Comparison of ENCODE assay signal across 9 cellular contexts in the genomic region with DNA sequence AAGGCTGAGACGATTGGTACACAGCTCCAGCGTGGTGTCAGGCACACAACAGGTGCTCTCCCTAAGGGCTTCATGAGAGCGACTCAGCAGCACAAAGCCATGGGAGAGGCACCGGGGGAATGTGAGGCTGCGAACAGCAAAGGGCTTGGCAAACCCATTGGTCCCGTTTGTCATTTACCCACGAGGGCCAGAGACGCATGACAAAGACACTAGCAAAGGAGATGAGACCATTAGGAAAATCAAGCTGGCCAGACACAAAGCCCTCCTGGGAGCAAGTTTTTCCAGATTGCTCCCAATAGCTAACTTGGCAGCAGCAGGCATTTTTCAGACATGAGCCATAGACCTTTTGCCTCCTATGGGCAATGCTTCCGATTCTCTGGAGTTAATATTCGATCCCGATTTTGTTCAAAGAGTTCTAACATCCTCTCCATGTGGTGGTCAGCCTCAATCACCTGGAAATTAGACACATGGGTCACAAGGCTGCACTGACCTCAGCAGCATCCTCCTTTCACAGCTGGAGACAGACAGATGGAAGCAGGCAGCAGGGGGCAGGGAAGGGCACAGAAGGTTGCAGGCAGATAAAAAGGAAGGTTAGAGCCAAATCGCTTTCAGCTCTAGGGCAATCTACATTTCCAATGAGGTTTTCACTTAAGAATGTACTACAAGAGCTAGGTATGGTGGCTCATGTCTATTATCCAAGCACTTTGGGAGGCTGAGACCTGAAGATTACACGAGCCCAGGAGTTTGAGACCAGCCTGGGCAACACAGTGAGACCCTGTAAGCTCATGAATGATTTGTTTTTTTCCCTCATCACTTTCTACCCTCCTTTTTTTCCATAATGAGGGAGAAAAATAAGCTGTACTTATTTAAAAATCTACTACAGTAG. TPM values are rescaled to one million over a fixed set of nuclear protein-coding genes. Genes with fewer than 3 reads are reported as not detected.
DNase-seq lines count a peak whose midpoint lies in the region; ATAC-seq and TF ChIP-seq lines count a peak whose summit lies in the region.
"Had no signal": no experiment of that assay in that cellular context is flagged by ENCODE, and none has a peak within 500 bp of the region (broad histone marks: within the 10 kb centered on the region; RNA-seq: fewer than 3 reads in every experiment).

No MANE protein-coding gene starts in this region.

- H3K27me3 ChIP-seq in BJ (ENCODE audit: control insufficient read depth, insufficient read depth, low read length) = no peaks in the 10 kb centered on the region

- TF ChIP-seq CTCF in BJ (IDR thresholded peaks at IDR 0.05; ENCODE audit: insufficient read depth, low read depth, low read length) = 0 out of 2 replicates have a peak, but pooled peaks have one; percentile 5

- no peak overlapping the region for H3K4me3 ChIP-seq in BJ (ENCODE audit: low read depth, low read length)

- H3K36me3 ChIP-seq in BJ (ENCODE audit: control insufficient read depth, insufficient read depth, low read length) = 0 out of 2 replicates have a peak, but pooled peaks cover 1% of the 10 kb centered on the region

- DNase-seq in BJ (ENCODE audit: low read depth) = no peak
- peak; percentile 37 for DNase-seq in NCI-H146 treated with DMSO at 0.1 percent for 48 hours (lab: John Stamatoyannopoulos, UW; ENCODE audit: unreplicated experiment)
- DNase-seq in dermis blood vessel endothelial cell = peak; percentile 80
- DNase-seq in mesenteric fat pad (ENCODE audit: low spot score) = peak; percentile 72
- DNase-seq in stimulated activated CD4-positive, alpha-beta T cell treated with anti-CD3 and anti-CD28 coated beads, Interleukin-2, amount 100 ng/mL, for 48 hours = no peak
- DNase-seq in NCI-H2029 (lab: John Stamatoyannopoulos, UW) = no peak
- DNase-seq: activated CD4-positive, alpha-beta T cell treated with anti-CD3 and anti-CD28 coated beads for 1 hour had no signal

- CTCF ChIA-PET in BJ (lab: Yijun Ruan, JAX) = interaction anchor here (0.9 to 3.1 kb wide), 9 partner anchors 9 to 105 kb away, joined by 3 to 16 read pairs (median 3); no protein-coding TSS in a partner anchor

- ATAC-seq in HG02884 (IDR thresholded peaks at IDR 0.05; ENCODE audit: unreplicated experiment) (no peak), HG03457 (IDR thresholded peaks at IDR 0.05; ENCODE audit: unreplicated experiment) (no peak)

- POLR2A ChIA-PET in BJ (lab: Charles Lee) = no interaction called here

RNA-seq across cellular contexts. Expression of gene TK2, which starts 38.1 kb away (rescaled TPM):
- 38.9 and 42.7 TPM in 2 replicates for polyA plus RNA-seq in BJ (2011; rRNA removed)
- polyA minus RNA-seq in BJ (2011; rRNA and poly(A)+ RNA removed) = 28.9 and 35.5 TPM in 2 replicates
- total RNA-seq in dermis blood vessel endothelial cell (41.0 and 46.5 TPM in 2 replicates), mesenteric fat pad (58.3 TPM)

RNA-seq across cellular contexts. Expression of gene CKLF, which starts 40.5 kb away (rescaled TPM):
- 60.8 and 66.9 TPM in 2 replicates for polyA plus RNA-seq in BJ (2011; rRNA removed)
- polyA minus RNA-seq in BJ (2011; rRNA and poly(A)+ RNA removed) = 12.4 and 24.9 TPM in 2 replicates
- total RNA-seq in dermis blood vessel endothelial cell (75.6 and 102 TPM in 2 replicates), mesenteric fat pad (41.6 TPM)

RNA-seq across cellular contexts. Expression of gene CMTM1, which starts 54.4 kb away (rescaled TPM):
- 2.7 and 3.2 TPM in 2 replicates for polyA plus RNA-seq in BJ (2011; rRNA removed)
- polyA minus RNA-seq in BJ (2011; rRNA and poly(A)+ RNA removed) = 2.4 and 3.3 TPM in 2 replicates
- 2.7 and 3.6 TPM in 2 replicates for total RNA-seq in dermis blood vessel endothelial cell
- 6.4 TPM for total RNA-seq in mesenteric fat pad

Comparison
In these comparisons a context has a peak if more than half of its experiments do, and no peak if none do; other contexts are left out.
1. DNase-seq: peak in NCI-H146 treated with DMSO at 0.1 percent for 48 hours (single experiment), dermis blood vessel endothelial cell (single experiment) and mesenteric fat pad (single experiment); none in BJ (single experiment), stimulated activated CD4-positive, alpha-beta T cell treated with anti-CD3 and anti-CD28 coated beads, Interleukin-2, amount 100 ng/mL, for 48 hours (0 of 2) and NCI-H2029 (single experiment).